ENCODE assay signal across 8 cellular contexts in the genomic region with DNA sequence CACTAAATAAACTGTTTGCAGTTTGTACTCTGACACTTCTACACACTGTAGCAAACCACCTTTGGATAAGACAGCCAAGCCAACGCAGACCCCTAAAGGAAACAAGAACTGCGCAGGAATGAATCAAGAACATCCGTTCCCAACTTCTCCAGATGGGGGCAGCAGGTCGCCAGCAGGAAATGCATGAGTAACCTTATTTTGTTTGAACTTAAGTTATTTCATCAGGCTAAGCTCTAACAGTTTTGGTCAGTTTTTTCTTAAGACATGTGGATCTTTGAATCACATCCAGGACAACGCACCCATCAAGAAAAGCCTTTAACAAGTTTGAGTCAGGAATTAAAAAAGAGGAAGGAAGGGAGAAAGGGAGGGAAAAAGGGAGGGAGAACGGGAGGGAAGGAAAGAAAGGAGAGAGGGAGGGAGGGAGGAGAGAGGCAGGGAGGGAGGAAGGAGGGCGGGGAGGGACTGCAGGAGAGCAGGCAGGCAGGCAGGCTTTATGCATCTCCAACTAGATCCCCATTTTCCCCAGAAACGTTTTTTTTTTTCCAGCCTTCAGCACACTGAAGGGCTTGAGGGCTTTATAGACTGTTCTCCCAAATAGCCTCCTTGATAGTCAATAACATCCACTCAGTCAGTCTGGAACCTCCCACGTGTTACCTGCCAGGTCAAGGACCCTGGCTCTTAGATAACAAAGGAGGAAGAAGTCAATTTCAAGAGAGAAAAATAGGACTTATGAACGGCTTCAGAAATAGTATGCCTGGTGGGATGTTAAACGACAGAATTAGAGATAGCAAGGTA. TPM values are rescaled to one million over a fixed set of nuclear protein-coding genes. Genes with fewer than 3 reads are reported as not detected.
DNase-seq lines count a peak whose midpoint lies in the region; ATAC-seq lines count a peak whose summit lies in the region.

No MANE protein-coding gene starts in this region.

- H3K27ac ChIP-seq in angular gyrus (ENCODE audit: low read depth, low read length) (peak overlapping the region; percentile 2), right cardiac atrium (ENCODE audit: low read length) (no peak overlapping the region), rectal smooth muscle tissue (ENCODE audit: low read depth, low read length) (peak overlapping the region; percentile 81), aorta (ENCODE audit: low read depth in 1 of 2, low read length in 2 of 2) (peak overlapping the region; percentile 69)

- WGBS in right cardiac atrium: 4% methylated on average over 11 of the region's 11 CpGs
- 4 to 5% methylated on average over 11 of the region's 11 CpGs for WGBS in aorta, 2 donors

- H3K36me3 ChIP-seq in rectal smooth muscle tissue (ENCODE audit: control insufficient read depth, insufficient read depth, low read length) (no peaks in the 10 kb centered on the region), aorta (ENCODE audit: control insufficient read depth in 1 of 2, insufficient read depth in 2 of 2, low read length in 1 of 2) (no peaks in the 10 kb centered on the region)

- ATAC-seq in right cardiac atrium: peak; percentile 72 to 84
- ATAC-seq in aorta (ENCODE audit: low FRiP score): peak; percentile 88
- ATAC-seq in HG03045 (IDR thresholded peaks at IDR 0.05; ENCODE audit: unreplicated experiment): no peak

- intact Hi-C loops in right cardiac atrium (cut with DNase I) (loop anchor here (2.0 to 10.0 kb wide), 4 partner anchors 109 to 401 kb away; no protein-coding TSS in a partner anchor), aorta (cut with DNase I) (loop anchor here (1.0 to 10.0 kb wide), 3 partner anchors 109 to 331 kb away; no protein-coding TSS in a partner anchor)

- DNase-seq in GM04504 (ENCODE audit: low read depth) (peak; percentile 66), NCI-H1105 treated with DMSO at 0.1 percent for 48 hours (lab: John Stamatoyannopoulos, UW) (peak; percentile 52), T-helper 1 cell (peak in 4 of 5 donors; percentile 16 to 71 (median 32)), right cardiac atrium (peak; percentile 58 to 85 (median 68)), aorta (peak; percentile 74 to 87)

- H3K27me3 ChIP-seq in right cardiac atrium (ENCODE audit: control insufficient read depth, insufficient read depth) (no peaks in the 10 kb centered on the region), rectal smooth muscle tissue (ENCODE audit: control insufficient read depth, insufficient read depth, low read length) (no peaks in the 10 kb centered on the region), aorta (ENCODE audit: control insufficient read depth in 1 of 2, insufficient read depth in 2 of 2, low read length in 1 of 2) (no peaks in the 10 kb centered on the region)

- no peaks in the 10 kb centered on the region for H3K9me3 ChIP-seq in right cardiac atrium (ENCODE audit: control insufficient read depth, low read length)
- H3K9me3 ChIP-seq in aorta (ENCODE audit: control insufficient read depth, low read length): no peaks in the 10 kb centered on the region

- H3K4me3 ChIP-seq in right cardiac atrium (ENCODE audit: low read length) (peak overlapping the region; percentile 51), rectal smooth muscle tissue (ENCODE audit: low read length) (peak overlapping the region; percentile 59), aorta (ENCODE audit: low read length in 2 of 2) (peak overlapping the region; percentile 29 to 60)

- H3K4me1 ChIP-seq in right cardiac atrium (ENCODE audit: control insufficient read depth, insufficient read depth, low read length): no peaks in the 10 kb centered on the region
- peaks cover 3% of the 10 kb centered on the region for H3K4me1 ChIP-seq in rectal smooth muscle tissue (ENCODE audit: control insufficient read depth, insufficient read depth, low read length)
- no peaks in the 10 kb centered on the region for H3K4me1 ChIP-seq in aorta (ENCODE audit: control insufficient read depth in 1 of 2, insufficient read depth in 2 of 2, low read length in 2 of 2)

- H3K9ac ChIP-seq in rectal smooth muscle tissue (ENCODE audit: low read length): peak overlapping the region; percentile 1

RNA-seq across cellular contexts. Expression of a gene that starts 22.2 kb away (rescaled TPM):
- under 1 TPM in 3 of 4 donors, not detected in 1; 0.14 to 0.44 (median 0.28) TPM for total RNA-seq in right cardiac atrium
- 0.07 TPM for polyA plus RNA-seq in right cardiac atrium
- total RNA-seq in aorta: under 1 TPM; 0.48 to 0.49 TPM
- polyA plus RNA-seq in aorta: 1 to 10 TPM in 1 of 2 donors, under 1 TPM in 1; 0.05 to 2.3 TPM
